Comparison of ENCODE assay signal across 10 cellular contexts in the genomic region with DNA sequence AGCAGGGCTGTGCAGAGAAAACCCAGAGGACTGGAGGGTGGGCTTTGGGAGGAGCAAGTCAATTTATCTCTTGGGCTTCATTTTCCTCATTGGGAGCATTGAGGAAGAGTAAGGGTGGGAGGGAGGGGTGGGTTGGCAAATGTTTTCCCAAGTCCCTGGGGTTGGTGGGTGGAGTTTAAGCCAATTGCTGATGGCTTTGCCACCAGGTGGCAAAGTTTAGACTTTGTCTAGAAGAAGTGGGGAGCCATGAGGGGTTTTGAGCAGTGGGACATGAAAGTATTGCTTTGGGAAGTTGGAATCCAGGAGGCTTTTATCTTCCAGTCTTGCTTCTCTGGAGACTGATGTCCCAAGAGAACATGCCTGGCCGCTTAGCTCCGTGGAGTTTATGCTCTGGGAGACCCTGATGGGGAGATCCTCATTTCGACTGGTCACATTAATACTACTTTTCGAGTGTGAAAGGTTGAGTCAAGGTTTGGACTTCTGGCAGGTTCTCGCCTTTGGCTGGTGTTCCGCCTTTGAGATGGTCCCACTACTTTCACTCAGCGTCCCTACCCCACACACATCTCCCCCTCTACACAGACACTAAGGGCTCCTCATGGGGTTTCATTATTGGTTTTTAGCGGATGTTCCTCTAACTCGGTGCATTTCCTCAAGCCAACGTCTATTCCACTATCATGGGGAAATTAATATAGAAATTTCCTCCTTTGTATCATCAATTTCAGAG.
DNase-seq lines count a peak whose midpoint lies in the region; ATAC-seq lines count a peak whose summit lies in the region.
"Had no signal": no experiment of that assay in that cellular context is flagged by ENCODE, and none has a peak within 500 bp of the region (broad histone marks: within the 10 kb centered on the region; RNA-seq: fewer than 3 reads in every experiment).

No MANE protein-coding gene starts in this region.

- peak; percentile 6 for ATAC-seq in left lobe of liver

- peaks cover 0 to 2% of the 10 kb centered on the region in 2 donors for H3K27me3 Mint-ChIP-seq in CD8-positive, alpha-beta memory T cell

- H3K27me3 ChIP-seq in CD8-positive, alpha-beta memory T cell (ENCODE audit: insufficient read depth, low read length, poor library complexity, severe bottlenecking), result no peaks in the 10 kb centered on the region

- in situ Hi-C loops in ACHN (cut with HindIII; ENCODE audit: low pct_ligation_motif_present, low pct_unique_long_range_greater_than_20kb, low sequenced_read_pairs), result no loop called here

- no peaks in the 10 kb centered on the region for H3K36me3 ChIP-seq in CD8-positive, alpha-beta memory T cell (ENCODE audit: insufficient read depth, low read length)

- peak overlapping the region in 6 of 7 donors; percentile 52 to 88 (median 64) for H3K4me3 Mint-ChIP-seq in CD8-positive, alpha-beta memory T cell

- POLR2A ChIA-PET in CD8-positive, alpha-beta memory T cell (lab: Charles Lee), result interaction anchor here (1.2 kb wide), 1 partner anchor 128 kb away, joined by 4 read pairs; no protein-coding TSS in a partner anchor

- CTCF ChIA-PET in CD8-positive, alpha-beta memory T cell (lab: Charles Lee), result interaction anchor here (0.7 to 3.4 kb wide), 22 partner anchors 9 to 189 kb away, joined by 3 to 62 read pairs (median 4); a partner anchor contains a TSS

- H3K9me3 Mint-ChIP-seq in CD8-positive, alpha-beta memory T cell, result no peaks in the 10 kb centered on the region

- no peak overlapping the region for H3K27ac ChIP-seq in CD8-positive, alpha-beta memory T cell (ENCODE audit: low read depth, low read length)

- H3K4me1 Mint-ChIP-seq in CD8-positive, alpha-beta memory T cell, result peaks cover 4 to 6% (median 6%) of the 10 kb centered on the region in 3 donors

- DNase-seq in ACHN (peak; percentile 15), RPMI7951 (ENCODE audit: low read depth) (peak; percentile 9), left lobe of liver (ENCODE audit: low spot score) (no peak), HUDEP-2 (lab: John Stamatoyannopoulos, UW; ENCODE audit: unreplicated experiment in 76 of 76) (no peak), retina (no peak), COLO668 (lab: John Stamatoyannopoulos, UW; ENCODE audit: unreplicated experiment) (no peak)
- DNase-seq in CD8-positive, alpha-beta memory T cell, result peak in 1 of 5 donors; percentile 1
- DNase-seq in activated CD8-positive, alpha-beta memory T cell treated with anti-CD3 and anti-CD28 coated beads for 24 hours, result no peak
- DNase-seq: GOT3, occipital lobe had no signal

- no peaks in the 10 kb centered on the region for H3K36me3 Mint-ChIP-seq in CD8-positive, alpha-beta memory T cell

- H3K27ac Mint-ChIP-seq in CD8-positive, alpha-beta memory T cell, result peak overlapping the region in 1 of 8 donors; percentile 60

- no peak overlapping the region for H3K4me3 ChIP-seq in CD8-positive, alpha-beta memory T cell (ENCODE audit: low read length)

- H3K9me3 ChIP-seq in CD8-positive, alpha-beta memory T cell (ENCODE audit: low read length), result no peaks in the 10 kb centered on the region

- peaks cover 7% of the 10 kb centered on the region for H3K4me1 ChIP-seq in CD8-positive, alpha-beta memory T cell (ENCODE audit: insufficient read depth, low read length)

Comparison
In these comparisons a context has a peak if more than half of its experiments do, and no peak if none do; other contexts are left out.
1. DNase-seq: peak in ACHN (single experiment) and RPMI7951 (single experiment); none in left lobe of liver (single experiment), HUDEP-2 (0 of 76), retina (single experiment), COLO668 (single experiment) and activated CD8-positive, alpha-beta memory T cell treated with anti-CD3 and anti-CD28 coated beads for 24 hours (single experiment).